8 cellular contexts compared by ENCODE assay signal in the genomic region with DNA sequence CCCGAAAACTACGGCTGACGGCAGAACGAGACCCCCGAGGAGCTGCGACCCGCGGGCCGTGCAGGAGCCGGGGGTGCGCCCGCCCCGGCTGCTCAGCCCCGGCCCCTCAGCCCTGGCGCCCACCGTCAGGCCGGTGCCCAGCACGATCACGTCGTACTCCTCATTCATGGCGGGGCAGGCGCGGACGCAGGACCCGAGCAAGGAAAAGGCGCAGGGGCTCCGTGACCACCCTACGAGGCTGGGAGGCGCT. TPM values are rescaled to one million over a fixed set of nuclear protein-coding genes. Genes with fewer than 3 reads are reported as not detected.
A peak's percentile ranks its signal among the peaks of the same experiment; 100 is the strongest.
DNase-seq lines count a peak whose midpoint lies in the region; ATAC-seq and TF ChIP-seq lines count a peak whose summit lies in the region.

No MANE protein-coding gene starts in this region.

- peak; percentile 5 for ATAC-seq in GM21447 (IDR thresholded peaks at IDR 0.05; ENCODE audit: unreplicated experiment)
- peak; percentile 8 for ATAC-seq in central memory CD8-positive, alpha-beta T cell (replicated peaks; ENCODE audit: extremely low read depth, poor library complexity, severe bottlenecking)

- H3K4me1 Mint-ChIP-seq in central memory CD8-positive, alpha-beta T cell: peaks cover 55% of the 10 kb centered on the region

- H3K27ac Mint-ChIP-seq in central memory CD8-positive, alpha-beta T cell (ENCODE audit: low read depth): peak overlapping the region; percentile 92

- H3K36me3 Mint-ChIP-seq in central memory CD8-positive, alpha-beta T cell (ENCODE audit: insufficient read depth): peaks cover 15% of the 10 kb centered on the region

- H3K27me3 Mint-ChIP-seq in central memory CD8-positive, alpha-beta T cell: no peaks in the 10 kb centered on the region

- peak overlapping the region; percentile 91 for H3K4me3 Mint-ChIP-seq in central memory CD8-positive, alpha-beta T cell

- H3K27me3 ChIP-seq in BE2C (no peaks in the 10 kb centered on the region), HUES48 (ENCODE audit: control insufficient read depth, insufficient read depth, low read length) (no peaks in the 10 kb centered on the region), mucosa of rectum (ENCODE audit: control insufficient read depth in 2 of 2, insufficient read depth in 2 of 2, low read length in 2 of 2) (no peaks in the 10 kb centered on the region)

- peak overlapping the region; percentile 98 for H3K27ac ChIP-seq in HUES48 (ENCODE audit: low read depth, low read length)
- peak overlapping the region; percentile 99 for H3K27ac ChIP-seq in mucosa of rectum (ENCODE audit: low read depth in 2 of 2, low read length in 2 of 2)

- H3K9ac ChIP-seq in HUES48 (ENCODE audit: low read depth, low read length) (peak overlapping the region; percentile 98), mucosa of rectum (ENCODE audit: low read depth in 1 of 2, low read length in 2 of 2) (peak overlapping the region; percentile 92 to 98)

- peaks cover 7% of the 10 kb centered on the region; the same call in 1 of the 2 replicates for H3K36me3 ChIP-seq in BE2C
- H3K36me3 ChIP-seq in HUES48 (ENCODE audit: control insufficient read depth, insufficient read depth, low read length): peaks cover 5% of the 10 kb centered on the region
- H3K36me3 ChIP-seq in mucosa of rectum (ENCODE audit: control insufficient read depth in 2 of 2, insufficient read depth in 2 of 2, low read length in 2 of 2): no peaks in the 10 kb centered on the region

- DNase-seq in BE2C: no peak
- DNase-seq in central memory CD8-positive, alpha-beta T cell (ENCODE audit: low spot score in 2 of 2): no peak
- DNase-seq in ureter (ENCODE audit: low spot score): no peak
- no peak for DNase-seq in GM10266 (ENCODE audit: extremely low spot score)
- no peak for DNase-seq in central memory CD4-positive, alpha-beta T cell

- H3K9me3 Mint-ChIP-seq in central memory CD8-positive, alpha-beta T cell: no peaks in the 10 kb centered on the region

- H3K4me1 ChIP-seq in BE2C (no peaks in the 10 kb centered on the region; the same call in none of the 2 replicates), HUES48 (ENCODE audit: control insufficient read depth, insufficient read depth, low read length) (peaks cover 22% of the 10 kb centered on the region), mucosa of rectum (ENCODE audit: control insufficient read depth in 2 of 2, insufficient read depth in 2 of 2, low read length in 2 of 2) (peaks cover 31 to 33% of the 10 kb centered on the region in 2 donors)

- TF ChIP-seq CTCF in BE2C (IDR thresholded peaks at IDR 0.05; ENCODE audit: low read depth, low read length) (no peak), GM10266 (IDR thresholded peaks at IDR 0.05; ENCODE audit: control insufficient read depth, insufficient read depth, low read depth, missing control alignments) (no peak)

- H3K4me3 ChIP-seq in BE2C (ENCODE audit: low read depth, low read length): peak overlapping the region; percentile 91
- peak overlapping the region; percentile 98 for H3K4me3 ChIP-seq in HUES48 (ENCODE audit: low read depth, low read length)
- peak overlapping the region; percentile 95 to 97 for H3K4me3 ChIP-seq in mucosa of rectum (ENCODE audit: low read length in 2 of 2)

- H3K9me3 ChIP-seq in BE2C: no peaks in the 10 kb centered on the region
- H3K9me3 ChIP-seq in HUES48 (ENCODE audit: control insufficient read depth, insufficient read depth, low read length): no peaks in the 10 kb centered on the region
- no peaks in the 10 kb centered on the region for H3K9me3 ChIP-seq in mucosa of rectum (ENCODE audit: control insufficient read depth in 2 of 2, low read length in 2 of 2)

RNA-seq across cellular contexts. Expression of gene GDI2, which starts 0.2 kb away (rescaled TPM):
- 93.2 TPM for polyA plus RNA-seq in BE2C (2012; ENCODE audit: insufficient read depth, insufficient read length, low read depth)
- total RNA-seq in ureter: 193 TPM
